Comparison of ENCODE assay signal across 2 cellular contexts in genomic region chr17:63838586-63839184, GRCh38.
A peak's percentile ranks its signal among the peaks of the same experiment; 100 is the strongest.
TF ChIP-seq lines count a peak whose summit lies in the region.

No MANE protein-coding gene starts in this region.

TF ChIP-seq in IMR-90, 13 proteins besides CTCF, POLR2A, EP300 and RAD21:
- TF ChIP-seq SMC3 (IDR thresholded peaks at IDR 0.05; ENCODE audit: low read depth, low read length) (no peak), CEBPB (IDR thresholded peaks at IDR 0.05; ENCODE audit: low read depth, low read length) (peak; percentile 62)

TF ChIP-seq in liver, 16 proteins besides CTCF, POLR2A, EP300 and RAD21:
- TF ChIP-seq MAX (IDR thresholded peaks at IDR 0.05) (no peak), ATF3 (IDR thresholded peaks at IDR 0.05) (peak; percentile 52), JUND (IDR thresholded peaks at IDR 0.05) (no peak), FOXA2 (IDR thresholded peaks at IDR 0.05) (no peak), RXRA (IDR thresholded peaks at IDR 0.05) (peak; percentile 63 to 64), GABPA (IDR thresholded peaks at IDR 0.05 in 1 of 2, conservative IDR thresholded peaks at IDR 0.05 in 1 of 2) (peak in 1 of 2 donors; percentile 67), REST (IDR thresholded peaks at IDR 0.05) (no peak), YY1 (IDR thresholded peaks at IDR 0.05) (peak; percentile 89), HNF4G (IDR thresholded peaks at IDR 0.05) (no peak), HNF4A (conservative IDR thresholded peaks at IDR 0.05) (peak; percentile 48 to 61), EGR1 (IDR thresholded peaks at IDR 0.05; ENCODE audit: low read depth in 2 of 2) (no peak), FOXA1 (IDR thresholded peaks at IDR 0.05) (peak; percentile 29), ZBTB33 (IDR thresholded peaks at IDR 0.05) (no peak), TAF1 (conservative IDR thresholded peaks at IDR 0.05) (no peak), NR2F2 (IDR thresholded peaks at IDR 0.05) (peak; percentile 72), SP1 (IDR thresholded peaks at IDR 0.05) (peak; percentile 85)
